Comparison of ENCODE assay signal across 8 cellular contexts in the genomic region with DNA sequence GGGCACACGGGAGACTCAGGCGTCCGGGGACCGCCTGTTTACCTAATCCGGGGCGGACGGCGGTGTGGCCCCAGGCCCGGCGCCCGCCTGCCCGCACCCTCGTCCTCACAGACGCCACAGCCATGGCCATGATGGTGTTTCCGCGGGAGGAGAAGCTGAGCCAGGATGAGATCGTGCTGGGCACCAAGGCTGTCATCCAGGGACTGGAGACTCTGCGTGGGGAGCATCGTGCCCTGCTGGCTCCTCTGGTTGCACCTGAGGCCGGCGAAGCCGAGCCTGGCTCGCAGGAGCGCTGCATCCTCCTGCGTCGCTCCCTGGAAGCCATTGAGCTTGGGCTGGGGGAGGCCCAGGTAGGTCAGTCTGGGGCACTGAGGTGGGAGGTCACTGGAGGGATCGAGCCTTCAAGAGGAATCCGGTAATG. TPM values are rescaled to one million over a fixed set of nuclear protein-coding genes. Genes with fewer than 3 reads are reported as not detected.
DNase-seq lines count a peak whose midpoint lies in the region; ATAC-seq and TF ChIP-seq lines count a peak whose summit lies in the region.

No MANE protein-coding gene starts in this region.

- peaks cover 35% of the 10 kb centered on the region for H3K4me1 Mint-ChIP-seq in activated CD8-positive, alpha-beta T cell treated with anti-CD3 and anti-CD28 coated beads, Interleukin-2, amount 10 ng/mL, durations not matched to agents 7 days and 5 days (ENCODE audit: low read depth)
- H3K4me1 Mint-ChIP-seq in stimulated activated naive B cell treated with anti-CD40 and anti-IgM and Interleukin-4, amounts not matched to agents 10 μg/mL and 1 μg/mL and 100 μg/mL, for 72 hours = peaks cover 33 to 39% of the 10 kb centered on the region in 2 donors

- CTCF ChIA-PET in activated CD8-positive, alpha-beta T cell treated with anti-CD3 and anti-CD28 coated beads, Interleukin-2, amount 10 ng/mL, durations not matched to agents 7 days and 5 days (lab: Charles Lee) = interaction anchor here (0.8 to 2.0 kb wide), 7 partner anchors 14 to 191 kb away, joined by 3 to 9 read pairs (median 4); partner anchors contain the start of gene YIF1A

- POLR2A ChIA-PET in activated CD8-positive, alpha-beta T cell treated with anti-CD3 and anti-CD28 coated beads, Interleukin-2, amount 10 ng/mL, durations not matched to agents 7 days and 5 days (lab: Charles Lee) = interaction anchor here (1.0 kb wide), 1 partner anchor 24 kb away, joined by 3 read pairs; no protein-coding TSS in a partner anchor

- no peaks in the 10 kb centered on the region for H3K27me3 Mint-ChIP-seq in activated CD8-positive, alpha-beta T cell treated with anti-CD3 and anti-CD28 coated beads, Interleukin-2, amount 10 ng/mL, durations not matched to agents 7 days and 5 days (ENCODE audit: low read depth)
- H3K27me3 Mint-ChIP-seq in stimulated activated naive B cell treated with anti-CD40 and anti-IgM and Interleukin-4, amounts not matched to agents 10 μg/mL and 1 μg/mL and 100 μg/mL, for 72 hours = no peaks in the 10 kb centered on the region

- peak overlapping the region; percentile 83 for H3K4me3 Mint-ChIP-seq in activated CD8-positive, alpha-beta T cell treated with anti-CD3 and anti-CD28 coated beads, Interleukin-2, amount 10 ng/mL, durations not matched to agents 7 days and 5 days
- H3K4me3 Mint-ChIP-seq in stimulated activated naive B cell treated with anti-CD40 and anti-IgM and Interleukin-4, amounts not matched to agents 10 μg/mL and 1 μg/mL and 100 μg/mL, for 72 hours = peak overlapping the region; percentile 89 to 92

- H3K27ac Mint-ChIP-seq in activated CD8-positive, alpha-beta T cell treated with anti-CD3 and anti-CD28 coated beads, Interleukin-2, amount 10 ng/mL, durations not matched to agents 7 days and 5 days = peak overlapping the region; percentile 82
- peak overlapping the region; percentile 93 for H3K27ac Mint-ChIP-seq in stimulated activated naive B cell treated with anti-CD40 and anti-IgM and Interleukin-4, amounts not matched to agents 10 μg/mL and 1 μg/mL and 100 μg/mL, for 72 hours

- ATAC-seq in activated CD8-positive, alpha-beta T cell treated with anti-CD3 and anti-CD28 coated beads, Interleukin-2, amount 10 ng/mL, durations not matched to agents 7 days and 5 days = peak; percentile 1
- ATAC-seq in stimulated activated naive B cell treated with anti-CD40 and anti-IgM and Interleukin-4, amounts not matched to agents 10 μg/mL and 1 μg/mL and 100 μg/mL, for 72 hours (replicated peaks) = peak; percentile 0 to 1

- H3K4me3 ChIP-seq in HFF-Myc (replicated peaks; ENCODE audit: low read depth, low read length) (peak overlapping the region; percentile 80), iPS-11a (ENCODE audit: low read depth, low read length) (peak overlapping the region; percentile 73)

- no peak for TF ChIP-seq CTCF in HFF-Myc (IDR thresholded peaks at IDR 0.05; ENCODE audit: low read depth, low read length, missing control alignments)

- H3K9me3 Mint-ChIP-seq in activated CD8-positive, alpha-beta T cell treated with anti-CD3 and anti-CD28 coated beads, Interleukin-2, amount 10 ng/mL, durations not matched to agents 7 days and 5 days (ENCODE audit: insufficient read depth) = no peaks in the 10 kb centered on the region
- H3K9me3 Mint-ChIP-seq in stimulated activated naive B cell treated with anti-CD40 and anti-IgM and Interleukin-4, amounts not matched to agents 10 μg/mL and 1 μg/mL and 100 μg/mL, for 72 hours = no peaks in the 10 kb centered on the region

- peaks cover 35% of the 10 kb centered on the region for H3K36me3 Mint-ChIP-seq in activated CD8-positive, alpha-beta T cell treated with anti-CD3 and anti-CD28 coated beads, Interleukin-2, amount 10 ng/mL, durations not matched to agents 7 days and 5 days (ENCODE audit: low read depth)
- H3K36me3 Mint-ChIP-seq in stimulated activated naive B cell treated with anti-CD40 and anti-IgM and Interleukin-4, amounts not matched to agents 10 μg/mL and 1 μg/mL and 100 μg/mL, for 72 hours = peaks cover 37 to 45% of the 10 kb centered on the region in 2 donors

- no peak for DNase-seq in HFF-Myc (ENCODE audit: extremely low read depth, low read depth)
- DNase-seq in activated CD8-positive, alpha-beta T cell treated with anti-CD3 and anti-CD28 coated beads, Interleukin-2, amount 10 ng/mL, durations not matched to agents 7 days and 5 days = no peak
- DNase-seq in stimulated activated naive B cell treated with anti-CD40 and anti-IgM and Interleukin-4, amounts not matched to agents 10 μg/mL and 1 μg/mL and 100 μg/mL, for 72 hours = no peak
- no peak for DNase-seq in stimulated activated CD4-positive, alpha-beta T cell treated with anti-CD3 and anti-CD28 coated beads, Interleukin-4, amount 100 ng/mL, for 24 hours
- no peak for DNase-seq in DMS114 treated with DMSO at 0.1 percent for 48 hours (lab: John Stamatoyannopoulos, UW; ENCODE audit: unreplicated experiment)
- DNase-seq in cortex of kidney (lab: John Stamatoyannopoulos, UW) = no peak
- DNase-seq in NOMO-1 (lab: John Stamatoyannopoulos, UW; ENCODE audit: unreplicated experiment in 2 of 2) = no peak

RNA-seq across cellular contexts. Expression of gene KLC2, which starts 1.0 kb away (rescaled TPM):
- total RNA-seq in activated CD8-positive, alpha-beta T cell treated with anti-CD3 and anti-CD28 coated beads, Interleukin-2, amount 10 ng/mL, durations not matched to agents 7 days and 5 days = 10 to 100 TPM; 53.5 to 59.8 TPM

RNA-seq across cellular contexts. Expression of gene RAB1B, which starts 10.0 kb away (rescaled TPM):
- 100 to 1,000 TPM; 160 to 170 TPM for total RNA-seq in activated CD8-positive, alpha-beta T cell treated with anti-CD3 and anti-CD28 coated beads, Interleukin-2, amount 10 ng/mL, durations not matched to agents 7 days and 5 days

RNA-seq across cellular contexts. Expression of gene CNIH2, which starts 19.5 kb away (rescaled TPM):
- 1 to 10 TPM; 2.7 to 3.6 TPM for total RNA-seq in activated CD8-positive, alpha-beta T cell treated with anti-CD3 and anti-CD28 coated beads, Interleukin-2, amount 10 ng/mL, durations not matched to agents 7 days and 5 days

RNA-seq across cellular contexts. Expression of gene YIF1A, which starts 30.5 kb away (rescaled TPM):
- total RNA-seq in activated CD8-positive, alpha-beta T cell treated with anti-CD3 and anti-CD28 coated beads, Interleukin-2, amount 10 ng/mL, durations not matched to agents 7 days and 5 days = 10 to 100 TPM; 46.6 to 58.6 TPM

RNA-seq across cellular contexts. Expression of gene TMEM151A, which starts 33.2 kb away (rescaled TPM):
- not detected for total RNA-seq in activated CD8-positive, alpha-beta T cell treated with anti-CD3 and anti-CD28 coated beads, Interleukin-2, amount 10 ng/mL, durations not matched to agents 7 days and 5 days
